Comparison of ENCODE assay signal across 8 cellular contexts in the genomic region with DNA sequence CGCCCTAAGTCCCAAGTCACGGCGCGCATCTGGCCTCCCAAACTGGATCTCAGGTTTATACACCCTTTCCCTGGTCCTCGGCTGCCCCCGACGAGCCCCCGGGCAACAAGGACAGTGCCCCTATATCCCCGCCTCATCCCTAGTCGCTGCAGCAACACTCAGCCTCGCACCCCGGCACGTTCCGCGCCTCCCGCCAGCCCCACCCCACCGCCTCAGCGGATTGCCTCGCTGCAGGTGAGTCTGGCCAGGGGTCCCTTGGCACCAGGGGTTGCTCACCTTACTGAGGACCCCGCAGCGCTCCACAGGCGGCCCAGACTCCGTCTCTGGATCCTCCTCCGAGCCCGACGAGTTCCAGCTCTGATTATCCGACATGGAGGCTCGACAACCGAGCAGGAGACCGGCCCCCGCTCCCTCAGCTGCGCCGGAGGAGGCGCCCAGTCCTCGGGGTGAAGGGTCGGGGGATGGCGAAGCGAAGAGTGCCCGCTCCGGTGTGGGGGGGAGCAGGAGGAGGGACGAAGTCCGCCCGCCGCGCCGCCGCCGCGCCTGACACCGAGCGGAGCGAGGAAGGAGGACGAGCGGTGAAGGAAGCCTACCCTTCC. TPM values are rescaled to one million over a fixed set of nuclear protein-coding genes. Genes with fewer than 3 reads are reported as not detected.
A peak's percentile ranks its signal among the peaks of the same experiment; 100 is the strongest.
DNase-seq lines count a peak whose midpoint lies in the region; ATAC-seq, FAIRE-seq and TF ChIP-seq lines count a peak whose summit lies in the region.

No MANE protein-coding gene starts in this region.

- H3K9me3 Mint-ChIP-seq in CD8-positive, alpha-beta memory T cell, result no peaks in the 10 kb centered on the region
- peaks cover 3% of the 10 kb centered on the region for H3K9me3 Mint-ChIP-seq in activated CD4-positive, alpha-beta T cell treated with anti-CD3 and anti-CD28 coated beads, Interleukin-2, amount 10 ng/mL, durations not matched to agents 24 days and 14 days
- H3K9me3 Mint-ChIP-seq in mesothelial cell of epicardium, result peaks cover 10% of the 10 kb centered on the region

- 0% methylated on average over 29 of the region's 54 CpGs; no CpG with 5 or more reads in 1 of the 2 experiments for WGBS in H1 (ENCODE audit: extremely low coverage in 1 of 2, insufficient coverage in 1 of 2, insufficient read length in 1 of 2, insufficient replicate concordance in 2 of 2, low coverage in 1 of 2, low lambda C conversion rate in 2 of 2, missing lambda C conversion rate in 1 of 2), 2 experiments

- peak overlapping the region; percentile 85 for H3K9ac ChIP-seq in HUES6 (ENCODE audit: low read length)
- H3K9ac ChIP-seq in H1 (replicated peaks in 1 of 4; ENCODE audit: extremely low read depth in 1 of 4, low read depth in 3 of 4, low read length in 3 of 4), result peak overlapping the region; percentile 70 to 90 (median 79)

- H3K4me1 ChIP-seq in CD8-positive, alpha-beta memory T cell (ENCODE audit: insufficient read depth, low read length), result peaks cover 43% of the 10 kb centered on the region
- H3K4me1 ChIP-seq in HUES6 (ENCODE audit: control insufficient read depth, insufficient read depth, low read length) (no peaks in the 10 kb centered on the region), H1 (replicated peaks in 1 of 4; ENCODE audit: control insufficient read depth in 3 of 4, insufficient read depth in 4 of 4, low read length in 3 of 4) (peaks cover 0 to 3% (median 0%) of the 10 kb centered on the region in 4 experiments; a peak in 2 of 7 replicates)

- H3K14ac ChIP-seq in H1 (ENCODE audit: insufficient read length), result no peak overlapping the region

- no peak for TF ChIP-seq CTCF in H1 (IDR thresholded peaks at IDR 0.05; ENCODE audit: control extremely low read depth in 1 of 3, insufficient read depth in 1 of 3, low read depth in 1 of 3, low read length in 3 of 3)
- no peak for TF ChIP-seq CTCF in mesothelial cell of epicardium (IDR thresholded peaks at IDR 0.05; ENCODE audit: unreplicated experiment)

- H4K20me1 ChIP-seq in H1 (replicated peaks in 1 of 2; ENCODE audit: control insufficient read depth in 1 of 2, insufficient read depth in 2 of 2, low read length in 2 of 2), result no peaks in the 10 kb centered on the region

- H3K36me3 ChIP-seq in CD8-positive, alpha-beta memory T cell (ENCODE audit: insufficient read depth, low read length), result no peaks in the 10 kb centered on the region
- H3K36me3 ChIP-seq in HUES6 (ENCODE audit: control insufficient read depth, insufficient read depth, low read length) (no peaks in the 10 kb centered on the region), H1 (ENCODE audit: control insufficient read depth in 2 of 4, insufficient read depth in 4 of 4, low read length in 3 of 4) (no peaks in the 10 kb centered on the region; a peak in 1 of 8 replicates)

- H2BK120ac ChIP-seq in H1 (replicated peaks; ENCODE audit: low read depth, low read length), result no peak overlapping the region

- H3K79me1 ChIP-seq in H1 (ENCODE audit: low read depth, low read length), result peaks cover 2% of the 10 kb centered on the region; the same call in 1 of the 2 replicates

- TF ChIP-seq EP300 in H1 (IDR thresholded peaks at IDR 0.05; ENCODE audit: borderline replicate concordance in 1 of 2, low read depth in 2 of 2, low read length in 2 of 2), result no peak

- no peak overlapping the region for H2AK5ac ChIP-seq in H1 (ENCODE audit: low read depth, low read length)

- no peak overlapping the region for H2AFZ ChIP-seq in H1 (ENCODE audit: low read length)

- H3K56ac ChIP-seq in H1 (replicated peaks; ENCODE audit: insufficient read length, low read depth, low read length), result no peak overlapping the region

- no peak overlapping the region for H4K91ac ChIP-seq in H1 (replicated peaks; ENCODE audit: insufficient read length, low read length)

- H4K8ac ChIP-seq in H1 (ENCODE audit: extremely low read depth, insufficient read depth, low read length), result peak overlapping the region; percentile 94; the same call in 1 of the 2 replicates

- H3K18ac ChIP-seq in H1 (ENCODE audit: extremely low read depth, low read length), result 0 out of 2 replicates have a peak overlapping the region, but pooled peaks have one; percentile 51

- peak; percentile 38 to 40; a peak in 2 of 4 replicates for TF ChIP-seq RAD21 in H1 (IDR thresholded peaks at IDR 0.05 in 1 of 2, conservative IDR thresholded peaks at IDR 0.05 in 1 of 2; ENCODE audit: low read depth in 2 of 2, low read length in 2 of 2)

- ATAC-seq in GM21515 (IDR thresholded peaks at IDR 0.05; ENCODE audit: unreplicated experiment), result peak; percentile 28

- FAIRE-seq in H1 (lab: Jason Lieb, UNC), result no peak

- POLR2A ChIA-PET in CD8-positive, alpha-beta memory T cell (lab: Charles Lee), result interaction anchor here (1.2 to 2.4 kb wide), 2 partner anchors 174 to 181 kb away, joined by 3 to 10 read pairs; partner anchors contain the start of gene HMGCR
- POLR2A ChIA-PET in H1 (lab: Charles Lee; ENCODE audit: partially characterized antibody), result interaction anchor here (1.1 to 1.4 kb wide), 3 partner anchors 17 to 101 kb away, joined by 4 to 8 read pairs (median 4); partner anchors contain the start of gene ANKDD1B

- intact Hi-C loops in activated CD4-positive, alpha-beta T cell treated with anti-CD3 and anti-CD28 coated beads, Interleukin-2, amount 10 ng/mL, durations not matched to agents 24 days and 14 days (cut with micrococcal nuclease), result loop anchor here (1.0 to 5.0 kb wide), 7 partner anchors 56 to 459 kb away; partner anchors contain the start of genes ANKRD31, GCNT4, HMGCR and POC5

- no peaks in the 10 kb centered on the region for H3K27me3 Mint-ChIP-seq in CD8-positive, alpha-beta memory T cell
- no peaks in the 10 kb centered on the region for H3K27me3 Mint-ChIP-seq in activated CD4-positive, alpha-beta T cell treated with anti-CD3 and anti-CD28 coated beads, Interleukin-2, amount 10 ng/mL, durations not matched to agents 24 days and 14 days
- H3K27me3 Mint-ChIP-seq in mesothelial cell of epicardium (ENCODE audit: low read depth), result no peaks in the 10 kb centered on the region

- H3K4me3 ChIP-seq in CD8-positive, alpha-beta memory T cell (ENCODE audit: low read length), result peak overlapping the region; percentile 83
- peak overlapping the region; percentile 82 for H3K4me3 ChIP-seq in HUES6 (ENCODE audit: low read depth, low read length)
- H3K4me3 ChIP-seq in H1 (ENCODE audit: extremely low read depth in 1 of 4, insufficient read depth in 2 of 4, low read depth in 3 of 4, low read length in 4 of 4), result peak overlapping the region; percentile 81 to 96 (median 84)

- H3K9me3 ChIP-seq in CD8-positive, alpha-beta memory T cell (ENCODE audit: low read length), result no peaks in the 10 kb centered on the region
- H3K9me3 ChIP-seq in HUES6 (ENCODE audit: control insufficient read depth, insufficient read depth, low read depth, low read length) (no peaks in the 10 kb centered on the region), H1 (ENCODE audit: insufficient read depth in 2 of 2, low read depth in 1 of 2, low read length in 1 of 2) (no peaks in the 10 kb centered on the region)

- peaks cover 52 to 74% (median 73%) of the 10 kb centered on the region in 3 donors for H3K4me1 Mint-ChIP-seq in CD8-positive, alpha-beta memory T cell
- H3K4me1 Mint-ChIP-seq in activated CD4-positive, alpha-beta T cell treated with anti-CD3 and anti-CD28 coated beads, Interleukin-2, amount 10 ng/mL, durations not matched to agents 24 days and 14 days, result peaks cover 40% of the 10 kb centered on the region
- H3K4me1 Mint-ChIP-seq in mesothelial cell of epicardium, result peaks cover 38% of the 10 kb centered on the region

- H3K27ac ChIP-seq in CD8-positive, alpha-beta memory T cell (ENCODE audit: low read depth, low read length), result peak overlapping the region; percentile 79
- H3K27ac ChIP-seq in HUES6 (ENCODE audit: low read depth, low read length) (peak overlapping the region; percentile 85; the same call in 1 of the 2 replicates), H1 (ENCODE audit: low read depth, low read length) (no peak overlapping the region)

- peak in 3 of 5 donors; percentile 33 to 70 (median 48) for DNase-seq in CD8-positive, alpha-beta memory T cell
- DNase-seq in activated CD4-positive, alpha-beta T cell treated with anti-CD3 and anti-CD28 coated beads, Interleukin-2, amount 10 ng/mL, durations not matched to agents 24 days and 14 days, result no peak
- DNase-seq in H1 (ENCODE audit: low read depth in 1 of 2, low spot score in 2 of 2) (peak in 1 of 2 experiments; percentile 68), mesothelial cell of epicardium (ENCODE audit: low spot score in 2 of 2, unreplicated experiment in 2 of 2) (peak in 1 of 2 experiments; percentile 46), medulla oblongata (ENCODE audit: extremely low spot score) (no peak)
- DNase-seq in stimulated activated CD8-positive, alpha-beta memory T cell treated with anti-CD3 and anti-CD28 coated beads, Interleukin-4, amount 100 ng/mL, for 24 hours (ENCODE audit: low read depth), result peak; percentile 33

- peak overlapping the region; percentile 73 to 85 for H3K4me2 ChIP-seq in H1 (ENCODE audit: insufficient read depth in 1 of 2, low read depth in 2 of 2, low read length in 2 of 2)

- no peak overlapping the region for H2BK12ac ChIP-seq in H1 (ENCODE audit: low read depth, low read length)

- H3K27me3 ChIP-seq in CD8-positive, alpha-beta memory T cell (ENCODE audit: insufficient read depth, low read length, poor library complexity, severe bottlenecking), result no peaks in the 10 kb centered on the region
- H3K27me3 ChIP-seq in HUES6 (ENCODE audit: control insufficient read depth, insufficient read depth, low read length), result no peaks in the 10 kb centered on the region
- no peaks in the 10 kb centered on the region for H3K27me3 ChIP-seq in H1 (replicated peaks in 1 of 4; ENCODE audit: control insufficient read depth in 3 of 4, extremely low read depth in 1 of 4, insufficient read depth in 3 of 4, low read length in 3 of 4)

- H3K23me2 ChIP-seq in H1 (ENCODE audit: low read depth, low read length), result peaks cover 2% of the 10 kb centered on the region; the same call in 1 of the 2 replicates

- CTCF ChIA-PET in CD8-positive, alpha-beta memory T cell (lab: Charles Lee), result interaction anchor here (1.0 kb wide), 1 partner anchor 274 kb away, joined by 3 read pairs; the partner anchor contains the start of gene ANKRD31
- CTCF ChIA-PET in H1 (lab: Charles Lee; ENCODE audit: partially characterized antibody), result no interaction called here

- TF ChIP-seq POLR2A in H1 (IDR thresholded peaks at IDR 0.05; ENCODE audit: control extremely low read depth in 1 of 2, low read depth in 2 of 2, low read length in 2 of 2), result no peak

- no peak overlapping the region for H2BK20ac ChIP-seq in H1 (ENCODE audit: low read length)

- peaks cover 0 to 13% (median 5%) of the 10 kb centered on the region in 3 donors for H3K36me3 Mint-ChIP-seq in CD8-positive, alpha-beta memory T cell
- peaks cover 16% of the 10 kb centered on the region for H3K36me3 Mint-ChIP-seq in activated CD4-positive, alpha-beta T cell treated with anti-CD3 and anti-CD28 coated beads, Interleukin-2, amount 10 ng/mL, durations not matched to agents 24 days and 14 days (ENCODE audit: low read depth)
- H3K36me3 Mint-ChIP-seq in mesothelial cell of epicardium, result peaks cover 4% of the 10 kb centered on the region

- H3K23ac ChIP-seq in H1 (ENCODE audit: insufficient read length), result no peak overlapping the region

- H4K5ac ChIP-seq in H1 (ENCODE audit: insufficient read length, low read depth, low read length), result no peak overlapping the region

- peaks cover 0 to 52% of the 10 kb centered on the region in 2 experiments; a peak in 3 of 4 replicates for H3K79me2 ChIP-seq in H1 (ENCODE audit: control insufficient read depth in 1 of 2, insufficient read depth in 2 of 2, low read length in 2 of 2)

- H3K4ac ChIP-seq in H1 (replicated peaks; ENCODE audit: insufficient read length, low read depth, low read length), result no peak overlapping the region

- peak overlapping the region; percentile 86 to 97 (median 95) for H3K4me3 Mint-ChIP-seq in CD8-positive, alpha-beta memory T cell
- peak overlapping the region; percentile 95 for H3K4me3 Mint-ChIP-seq in activated CD4-positive, alpha-beta T cell treated with anti-CD3 and anti-CD28 coated beads, Interleukin-2, amount 10 ng/mL, durations not matched to agents 24 days and 14 days
- H3K4me3 Mint-ChIP-seq in mesothelial cell of epicardium, result peak overlapping the region; percentile 98

- peak overlapping the region; percentile 92 to 98 (median 96) for H3K27ac Mint-ChIP-seq in CD8-positive, alpha-beta memory T cell
- peak overlapping the region; percentile 96 for H3K27ac Mint-ChIP-seq in activated CD4-positive, alpha-beta T cell treated with anti-CD3 and anti-CD28 coated beads, Interleukin-2, amount 10 ng/mL, durations not matched to agents 24 days and 14 days
- H3K27ac Mint-ChIP-seq in mesothelial cell of epicardium, result peak overlapping the region; percentile 98

- no peak overlapping the region for H2BK15ac ChIP-seq in H1 (ENCODE audit: low read length)

- peak overlapping the region; percentile 28; the same call in 1 of the 2 replicates for H2BK5ac ChIP-seq in H1 (ENCODE audit: low read depth, low read length)

RNA-seq across cellular contexts. Expression of gene CERT1, which starts 0.5 kb away (rescaled TPM):
- total RNA-seq in CD8-positive, alpha-beta memory T cell, result 10 to 100 TPM; 35.0 to 35.4 TPM
- polyA plus RNA-seq in CD8-positive, alpha-beta memory T cell, result 18.5 TPM
- 46.4 and 49.2 TPM in 2 replicates for total RNA-seq in activated CD4-positive, alpha-beta T cell treated with anti-CD3 and anti-CD28 coated beads, Interleukin-2, amount 10 ng/mL, durations not matched to agents 24 days and 14 days
- total RNA-seq in H1 (2021; fragmentation: NEBNext Ultra II Directional; extraction: Animal tissue kit (Norgen Biotek cat#: 25700)), result 48.1 and 55.3 TPM in 2 replicates
- polyA plus RNA-seq in H1 (2011; rRNA removed), result 7.8 and 10.2 TPM in 2 replicates
- polyA plus RNA-seq in H1 (2011; cell fraction: cytosol; rRNA removed), result 12.1 TPM
- polyA plus RNA-seq in H1 (2011; cell fraction: nucleus; rRNA removed), result 9.9 TPM
- polyA plus RNA-seq in H1 (2012, experiment 1 of 2), result 19.0 to 32.7 TPM (median 28.2 TPM) in 4 replicates
- polyA plus RNA-seq in H1 (2012, experiment 2 of 2), result 2.0 TPM
- 25.4 TPM for polyA plus RNA-seq in H1 (2013, experiment 1 of 2)
- polyA plus RNA-seq in H1 (2013, experiment 2 of 2), result 26.1 TPM
- polyA minus RNA-seq in H1 (2011; rRNA and poly(A)+ RNA removed), result 77.3 and 78.8 TPM in 2 replicates
- 30.8 TPM for polyA minus RNA-seq in H1 (2011; cell fraction: cytosol; rRNA and poly(A)+ RNA removed)
- 28.7 TPM for polyA minus RNA-seq in H1 (2011; cell fraction: nucleus; rRNA and poly(A)+ RNA removed)
- 35.6 to 42.7 TPM (median 38.3 TPM) in 3 replicates for total RNA-seq in mesothelial cell of epicardium

RNA-seq across cellular contexts. Expression of gene POLK, which starts 0.8 kb away (rescaled TPM):
- 10 to 100 TPM; 35.9 to 36.9 TPM for total RNA-seq in CD8-positive, alpha-beta memory T cell
- 19.4 TPM for polyA plus RNA-seq in CD8-positive, alpha-beta memory T cell
- total RNA-seq in activated CD4-positive, alpha-beta T cell treated with anti-CD3 and anti-CD28 coated beads, Interleukin-2, amount 10 ng/mL, durations not matched to agents 24 days and 14 days, result 40.4 and 41.6 TPM in 2 replicates
- total RNA-seq in H1 (2021; fragmentation: NEBNext Ultra II Directional; extraction: Animal tissue kit (Norgen Biotek cat#: 25700)), result 7.7 and 9.0 TPM in 2 replicates
- polyA plus RNA-seq in H1 (2011; rRNA removed), result 1.2 and 2.0 TPM in 2 replicates
- 3.6 TPM for polyA plus RNA-seq in H1 (2011; cell fraction: cytosol; rRNA removed)
- 3.4 TPM for polyA plus RNA-seq in H1 (2011; cell fraction: nucleus; rRNA removed)
- 2.3 to 5.7 TPM (median 2.8 TPM) in 4 replicates for polyA plus RNA-seq in H1 (2012, experiment 1 of 2)
- 0.12 TPM for polyA plus RNA-seq in H1 (2012, experiment 2 of 2)
- 4.4 TPM for polyA plus RNA-seq in H1 (2013, experiment 1 of 2)
- 4.5 TPM for polyA plus RNA-seq in H1 (2013, experiment 2 of 2)
- 10.1 and 18.9 TPM in 2 replicates for polyA minus RNA-seq in H1 (2011; rRNA and poly(A)+ RNA removed)
- 5.9 TPM for polyA minus RNA-seq in H1 (2011; cell fraction: cytosol; rRNA and poly(A)+ RNA removed)
- 11.8 TPM for polyA minus RNA-seq in H1 (2011; cell fraction: nucleus; rRNA and poly(A)+ RNA removed)
- total RNA-seq in mesothelial cell of epicardium, result 25.9 to 29.7 TPM (median 29.2 TPM) in 3 replicates

Comparison
In these comparisons a context has a peak if more than half of its experiments do, and no peak if none do; other contexts are left out.
1. DNase-seq: peak in CD8-positive, alpha-beta memory T cell (3 of 5) and stimulated activated CD8-positive, alpha-beta memory T cell treated with anti-CD3 and anti-CD28 coated beads, Interleukin-4, amount 100 ng/mL, for 24 hours (single experiment); none in activated CD4-positive, alpha-beta T cell treated with anti-CD3 and anti-CD28 coated beads, Interleukin-2, amount 10 ng/mL, durations not matched to agents 24 days and 14 days (single experiment) and medulla oblongata (single experiment).
2. Peak in every context shown above with its lines, with median percentiles within 50 percentile points of each other: H3K4me3 ChIP-seq, H3K27ac Mint-ChIP-seq and H3K4me3 Mint-ChIP-seq.